30 cellular contexts compared by ENCODE assay signal in the genomic region with DNA sequence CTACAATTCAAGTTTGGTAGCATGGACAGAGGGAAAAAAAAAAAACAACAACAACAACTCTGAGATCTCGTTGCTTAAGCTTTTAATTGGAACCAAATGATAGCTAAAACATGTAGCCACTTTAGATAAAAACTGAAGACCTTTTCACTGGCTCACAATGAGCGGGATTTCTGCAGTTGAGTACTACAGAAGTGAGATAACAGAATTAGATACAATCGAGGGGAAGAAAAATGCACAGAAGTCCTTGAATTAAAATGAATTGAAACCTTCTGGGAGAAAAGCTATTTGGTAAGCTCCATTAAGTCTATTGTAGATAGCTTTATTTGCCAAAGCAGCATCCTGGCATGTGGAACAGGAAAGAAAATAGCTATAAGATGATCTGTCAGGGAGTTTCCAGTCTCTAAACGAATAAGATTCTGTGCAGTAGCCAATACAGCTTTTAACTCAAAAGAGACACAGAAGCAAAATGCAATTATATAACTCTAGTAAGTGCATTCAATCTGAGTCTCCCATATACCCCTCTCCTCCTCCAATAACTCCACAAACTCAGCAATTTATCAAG.
DNase-seq lines count a peak whose midpoint lies in the region; ATAC-seq and TF ChIP-seq lines count a peak whose summit lies in the region.
"Had no signal": no experiment of that assay in that cellular context is flagged by ENCODE, and none has a peak within 500 bp of the region (broad histone marks: within the 10 kb centered on the region; RNA-seq: fewer than 3 reads in every experiment).

No MANE protein-coding gene starts in this region.

- H3K4me3 Mint-ChIP-seq in natural killer cell, result no peak overlapping the region
- H3K4me3 Mint-ChIP-seq: activated naive CD4-positive, alpha-beta T cell treated with anti-CD3 and anti-CD28 coated beads, Interleukin-2, amount 10 ng/mL, durations not matched to agents 7 days and 5 days; activated T-helper 1 cell treated with anti-CD3 and anti-CD28 coated beads, Interleukin-12 subunit alpha, Interleukin-12 subunit beta, Interleukin-2, Interleukin-4 antibody, amounts not matched to agents 30 ng/mL and 10 ng/mL and 1 ng/mL, durations not matched to agents 14 hours and 24 hours and 36 hours; CD14-positive monocyte; IgD-negative memory B cell; mesothelial cell of epicardium; naive thymus-derived CD4-positive, alpha-beta T cell; stimulated activated effector memory CD8-positive, alpha-beta T cell treated with anti-CD3 and anti-CD28 coated beads, Interleukin-12 subunit alpha, Interleukin-12 subunit beta, amount 100 ng/mL, for 72 hours; WTC11 had no signal

- no peak overlapping the region for H3K4me3 ChIP-seq in SJCRH30
- H3K4me3 ChIP-seq: MG63, ovary, smooth muscle cell had no signal

- H3K4me1 ChIP-seq in SJCRH30, result no peaks in the 10 kb centered on the region

- intact Hi-C loops in natural killer cell (cut with micrococcal nuclease), result no loop called here

- no peak overlapping the region for H3K27ac Mint-ChIP-seq in natural killer cell
- H3K27ac Mint-ChIP-seq: activated naive CD4-positive, alpha-beta T cell treated with anti-CD3 and anti-CD28 coated beads, Interleukin-2, amount 10 ng/mL, durations not matched to agents 7 days and 5 days; activated T-helper 1 cell treated with anti-CD3 and anti-CD28 coated beads, Interleukin-12 subunit alpha, Interleukin-12 subunit beta, Interleukin-2, Interleukin-4 antibody, amounts not matched to agents 30 ng/mL and 10 ng/mL and 1 ng/mL, durations not matched to agents 14 hours and 24 hours and 36 hours; CD14-positive monocyte; IgD-negative memory B cell; mesothelial cell of epicardium; naive thymus-derived CD4-positive, alpha-beta T cell; stimulated activated effector memory CD8-positive, alpha-beta T cell treated with anti-CD3 and anti-CD28 coated beads, Interleukin-12 subunit alpha, Interleukin-12 subunit beta, amount 100 ng/mL, for 72 hours; WTC11 had no signal

- no peaks in the 10 kb centered on the region for H3K27me3 Mint-ChIP-seq in natural killer cell (ENCODE audit: low read depth in 2 of 2)
- H3K27me3 Mint-ChIP-seq: activated naive CD4-positive, alpha-beta T cell treated with anti-CD3 and anti-CD28 coated beads, Interleukin-2, amount 10 ng/mL, durations not matched to agents 7 days and 5 days; IgD-negative memory B cell; naive thymus-derived CD4-positive, alpha-beta T cell had no signal

- no peaks in the 10 kb centered on the region for H3K9me3 Mint-ChIP-seq in natural killer cell
- H3K9me3 Mint-ChIP-seq: activated naive CD4-positive, alpha-beta T cell treated with anti-CD3 and anti-CD28 coated beads, Interleukin-2, amount 10 ng/mL, durations not matched to agents 7 days and 5 days; activated T-helper 1 cell treated with anti-CD3 and anti-CD28 coated beads, Interleukin-12 subunit alpha, Interleukin-12 subunit beta, Interleukin-2, Interleukin-4 antibody, amounts not matched to agents 30 ng/mL and 10 ng/mL and 1 ng/mL, durations not matched to agents 14 hours and 24 hours and 36 hours; IgD-negative memory B cell; stimulated activated effector memory CD8-positive, alpha-beta T cell treated with anti-CD3 and anti-CD28 coated beads, Interleukin-12 subunit alpha, Interleukin-12 subunit beta, amount 100 ng/mL, for 72 hours; WTC11 had no signal

- H3K9me3 ChIP-seq in SJCRH30 (replicated peaks), result no peaks in the 10 kb centered on the region
- H3K9me3 ChIP-seq: MG63, ovary had no signal

- DNase-seq in AG08395 (ENCODE audit: low spot score) (peak; percentile 4), GM04503 (ENCODE audit: low read depth) (peak; percentile 5), fibroblast of the conjunctiva (ENCODE audit: low read depth) (peak; percentile 10), DMS 273 (lab: John Stamatoyannopoulos, UW; ENCODE audit: unreplicated experiment) (no peak), natural killer cell (no peak), SJCRH30 (no peak), NOMO-1 treated with dmso at 0.1 percent for 144 hours (lab: John Stamatoyannopoulos, UW; ENCODE audit: unreplicated experiment) (no peak)
- DNase-seq: ACHN; activated naive CD4-positive, alpha-beta T cell treated with anti-CD3 and anti-CD28 coated beads, Interleukin-2, amount 10 ng/mL, durations not matched to agents 7 days and 5 days; amygdala; caudate nucleus; GOT3; hypothalamus; left ventricle myocardium superior; MG63; naive thymus-derived CD4-positive, alpha-beta T cell; NCI-H146; NCI-H2171; NCI-H526 treated with DMSO at 0.1 percent for 48 hours; ovary; substantia nigra had no signal

- TF ChIP-seq CTCF in VCaP (conservative IDR thresholded peaks at IDR 0.05) (no peak), natural killer cell (IDR thresholded peaks at IDR 0.05) (no peak)

- no peak for ATAC-seq in natural killer cell
- ATAC-seq: left ventricle myocardium superior; naive thymus-derived CD4-positive, alpha-beta T cell; stimulated activated effector memory CD8-positive, alpha-beta T cell treated with anti-CD3 and anti-CD28 coated beads, Interleukin-12 subunit alpha, Interleukin-12 subunit beta, amount 100 ng/mL, for 72 hours; WTC11 had no signal

- no peaks in the 10 kb centered on the region for H3K4me1 Mint-ChIP-seq in natural killer cell
- H3K4me1 Mint-ChIP-seq: activated naive CD4-positive, alpha-beta T cell treated with anti-CD3 and anti-CD28 coated beads, Interleukin-2, amount 10 ng/mL, durations not matched to agents 7 days and 5 days; CD14-positive monocyte; IgD-negative memory B cell; mesothelial cell of epicardium; naive thymus-derived CD4-positive, alpha-beta T cell; stimulated activated effector memory CD8-positive, alpha-beta T cell treated with anti-CD3 and anti-CD28 coated beads, Interleukin-12 subunit alpha, Interleukin-12 subunit beta, amount 100 ng/mL, for 72 hours; WTC11 had no signal

- no peaks in the 10 kb centered on the region for H3K27me3 ChIP-seq in SJCRH30
- H3K27me3 ChIP-seq: MG63, ovary had no signal

- peak overlapping the region; percentile 18; the same call in 1 of the 2 replicates for H3K27ac ChIP-seq in VCaP
- no peak overlapping the region for H3K27ac ChIP-seq in SJCRH30
- H3K27ac ChIP-seq: ovary, RWPE1 had no signal

- no peaks in the 10 kb centered on the region for H3K36me3 Mint-ChIP-seq in natural killer cell
- H3K36me3 Mint-ChIP-seq: stimulated activated effector memory CD8-positive, alpha-beta T cell treated with anti-CD3 and anti-CD28 coated beads, Interleukin-12 subunit alpha, Interleukin-12 subunit beta, amount 100 ng/mL, for 72 hours; WTC11 had no signal

- H3K36me3 ChIP-seq in SJCRH30, result no peaks in the 10 kb centered on the region; the same call in 1 of the 2 replicates
- H3K36me3 ChIP-seq: MG63, ovary had no signal

Comparison
In these comparisons a context has a peak if more than half of its experiments do, and no peak if none do; other contexts are left out.
1. DNase-seq: peak in AG08395 (single experiment), GM04503 (single experiment) and fibroblast of the conjunctiva (single experiment); none in DMS 273 (single experiment), natural killer cell (single experiment), SJCRH30 (0 of 2) and NOMO-1 treated with dmso at 0.1 percent for 144 hours (single experiment).